Comparison of ENCODE assay signal across 21 cellular contexts in genomic region chr9:89144242-89144641, GRCh38. TPM values are rescaled to one million over a fixed set of nuclear protein-coding genes. Genes with fewer than 3 reads are reported as not detected.
DNase-seq lines count a peak whose midpoint lies in the region; ATAC-seq, FAIRE-seq and TF ChIP-seq lines count a peak whose summit lies in the region.
"Had no signal": no experiment of that assay in that cellular context is flagged by ENCODE, and none has a peak within 500 bp of the region (broad histone marks: within the 10 kb centered on the region; RNA-seq: fewer than 3 reads in every experiment).

No MANE protein-coding gene starts in this region.

- ATAC-seq in IMR-90 (ENCODE audit: low read depth): no peak
- peak; percentile 23 for ATAC-seq in left lung
- no peak for ATAC-seq in activated T-helper 17 cell treated with anti-CD3 and anti-CD28 coated beads, Interleukin-2, amount 50 U/mL, for 72 hours (replicated peaks)
- ATAC-seq: A549, HCT116 had no signal

- no peaks in the 10 kb centered on the region for H3K27me3 ChIP-seq in IMR-90 (ENCODE audit: control insufficient read depth, insufficient read depth, low read length)
- no peaks in the 10 kb centered on the region for H3K27me3 ChIP-seq in astrocyte (ENCODE audit: insufficient read depth, low read length)
- H3K27me3 ChIP-seq in left lung: no peaks in the 10 kb centered on the region
- H3K27me3 ChIP-seq in A673 (replicated peaks; ENCODE audit: insufficient read depth, low read depth, low read length, poor library complexity): no peaks in the 10 kb centered on the region

- TF ChIP-seq RAD21 in IMR-90 (IDR thresholded peaks at IDR 0.05; ENCODE audit: low read length): no peak

- 0 out of 2 replicates have a peak, but pooled peaks cover 3% of the 10 kb centered on the region for H3K9me1 ChIP-seq in IMR-90 (ENCODE audit: insufficient read depth, low read length)

- H4K8ac ChIP-seq in IMR-90 (ENCODE audit: low read depth in 2 of 2, low read length in 2 of 2): no peak overlapping the region

- no peak overlapping the region for H3K18ac ChIP-seq in IMR-90 (ENCODE audit: low read depth, low read length)

- peaks cover 4% of the 10 kb centered on the region for H3K36me3 Mint-ChIP-seq in astrocyte (ENCODE audit: low read depth, unreplicated experiment)
- H3K36me3 Mint-ChIP-seq in activated T-helper 17 cell treated with anti-CD3 and anti-CD28 coated beads, Interleukin-2, amount 50 U/mL, for 72 hours (ENCODE audit: low read depth): no peaks in the 10 kb centered on the region
- H3K36me3 Mint-ChIP-seq: CD4-positive, alpha-beta memory T cell had no signal

- H3K36me3 ChIP-seq in IMR-90 (ENCODE audit: control insufficient read depth, insufficient read depth, low read length) (no peaks in the 10 kb centered on the region), astrocyte (ENCODE audit: insufficient read depth, low read length) (no peaks in the 10 kb centered on the region), left lung (no peaks in the 10 kb centered on the region), A673 (ENCODE audit: insufficient read depth, low read length, poor library complexity, severe bottlenecking) (no peaks in the 10 kb centered on the region)

- H3K9ac ChIP-seq in IMR-90 (ENCODE audit: low read depth, low read length) (no peak overlapping the region), astrocyte (ENCODE audit: low read length) (no peak overlapping the region)
- H3K9ac ChIP-seq: GM23248 had no signal

- H4K5ac ChIP-seq in IMR-90 (ENCODE audit: low read depth, low read length): no peak overlapping the region

- no peaks in the 10 kb centered on the region for H3K9me3 Mint-ChIP-seq in astrocyte (ENCODE audit: unreplicated experiment)
- H3K9me3 Mint-ChIP-seq in activated T-helper 17 cell treated with anti-CD3 and anti-CD28 coated beads, Interleukin-2, amount 50 U/mL, for 72 hours: no peaks in the 10 kb centered on the region
- H3K9me3 Mint-ChIP-seq: H9 had no signal

- dilution Hi-C loops in IMR-90 (cut with HindIII; ENCODE audit: low sequenced_read_pairs, unreplicated experiment): no loop called here

- no peak overlapping the region for H3K14ac ChIP-seq in IMR-90 (replicated peaks; ENCODE audit: low read depth, low read length)

- TF ChIP-seq CTCF in IMR-90 (conservative IDR thresholded peaks at IDR 0.05; ENCODE audit: low read depth, low read length) (no peak), astrocyte (IDR thresholded peaks at IDR 0.05; ENCODE audit: insufficient read depth, low read depth, low read length) (no peak), left lung (IDR thresholded peaks at IDR 0.05) (no peak), A673 (conservative IDR thresholded peaks at IDR 0.05; ENCODE audit: low read depth, low read length) (no peak)

- H3K4me1 ChIP-seq in IMR-90 (ENCODE audit: control insufficient read depth, insufficient read depth, low read length): peaks cover 9% of the 10 kb centered on the region
- peaks cover 28% of the 10 kb centered on the region for H3K4me1 ChIP-seq in astrocyte (ENCODE audit: insufficient read depth, low read length)
- H3K4me1 ChIP-seq in left lung: peaks cover 0 to under 1% of the 10 kb centered on the region in 2 donors
- no peaks in the 10 kb centered on the region for H3K4me1 ChIP-seq in A673 (ENCODE audit: insufficient read depth, low read length, poor library complexity, severe bottlenecking)

- in situ Hi-C loops in IMR-90 (cut with MboI; ENCODE audit: low sequenced_read_pairs): no loop called here

- H4K91ac ChIP-seq in IMR-90 (ENCODE audit: insufficient read depth, low read depth, low read length): 0 out of 2 replicates have a peak overlapping the region, but pooled peaks have one; percentile 8

- H3K79me1 ChIP-seq in IMR-90 (ENCODE audit: low read depth in 1 of 2, low read length in 2 of 2): peaks cover 22 to 74% of the 10 kb centered on the region in 2 experiments

- H3K27ac ChIP-seq in IMR-90 (ENCODE audit: insufficient read depth, low read length) (no peak overlapping the region), astrocyte (ENCODE audit: low read depth, low read length) (no peak overlapping the region), left lung (no peak overlapping the region), A673 (ENCODE audit: low read depth, low read length, poor library complexity, severe bottlenecking) (no peak overlapping the region)
- H3K27ac ChIP-seq: A549, GM23248 had no signal

- no peak overlapping the region for H3K4me2 ChIP-seq in IMR-90 (ENCODE audit: low read depth, low read length)
- H3K4me2 ChIP-seq in astrocyte (ENCODE audit: low read length): no peak overlapping the region
- H3K4me2 ChIP-seq: A549 had no signal

- H3K4me3 ChIP-seq in IMR-90 (ENCODE audit: insufficient read depth, low read depth, low read length) (no peak overlapping the region), astrocyte (ENCODE audit: insufficient read depth, low read depth, low read length) (no peak overlapping the region), left lung (no peak overlapping the region), A673 (ENCODE audit: low read depth, low read length, poor library complexity, severe bottlenecking) (no peak overlapping the region)
- H3K4me3 ChIP-seq: A549, GM23248 had no signal

- intact Hi-C loops in IMR-90 (cut with micrococcal nuclease): no loop called here
- intact Hi-C loops in left lung (cut with DNase I): no loop called here
- intact Hi-C loops in A673 (cut with micrococcal nuclease; ENCODE audit: unreplicated experiment): no loop called here

- no peak for TF ChIP-seq POLR2A in IMR-90 (IDR thresholded peaks at IDR 0.05; ENCODE audit: low read depth, low read length)

- H4K20me1 ChIP-seq in IMR-90 (ENCODE audit: insufficient read depth, low read length) (no peaks in the 10 kb centered on the region), astrocyte (ENCODE audit: insufficient read depth, low read length) (no peaks in the 10 kb centered on the region)

- no peak overlapping the region for H3K56ac ChIP-seq in IMR-90 (ENCODE audit: extremely low read depth, insufficient read depth, low read length)

- no CpG with 5 or more reads among the region's 2 CpGs for WGBS in IMR-90 (ENCODE audit: extremely low coverage in 2 of 2, insufficient read length in 1 of 2), 2 experiments

- H3K4me1 Mint-ChIP-seq in astrocyte (ENCODE audit: low read depth, unreplicated experiment): peaks cover 8% of the 10 kb centered on the region
- H3K4me1 Mint-ChIP-seq in activated T-helper 17 cell treated with anti-CD3 and anti-CD28 coated beads, Interleukin-2, amount 50 U/mL, for 72 hours: no peaks in the 10 kb centered on the region
- H3K4me1 Mint-ChIP-seq: CD4-positive, alpha-beta memory T cell had no signal

- H3K27me3 Mint-ChIP-seq in astrocyte (ENCODE audit: low read depth, unreplicated experiment): no peaks in the 10 kb centered on the region
- peaks cover 4% of the 10 kb centered on the region for H3K27me3 Mint-ChIP-seq in activated T-helper 17 cell treated with anti-CD3 and anti-CD28 coated beads, Interleukin-2, amount 50 U/mL, for 72 hours

- peaks cover 88% of the 10 kb centered on the region for H3K79me2 ChIP-seq in astrocyte (ENCODE audit: insufficient read depth, low read length)

- no peak overlapping the region for H3K4me3 Mint-ChIP-seq in astrocyte (ENCODE audit: unreplicated experiment)
- H3K4me3 Mint-ChIP-seq in activated T-helper 17 cell treated with anti-CD3 and anti-CD28 coated beads, Interleukin-2, amount 50 U/mL, for 72 hours: no peak overlapping the region
- H3K4me3 Mint-ChIP-seq: CD4-positive, alpha-beta memory T cell; H9 had no signal

- no peak overlapping the region for H2BK20ac ChIP-seq in IMR-90 (ENCODE audit: low read depth, low read length)

- H2AK9ac ChIP-seq in IMR-90 (replicated peaks; ENCODE audit: low read depth, low read length, poor library complexity): no peak overlapping the region

- H3K27ac Mint-ChIP-seq in astrocyte (ENCODE audit: unreplicated experiment): no peak overlapping the region
- no peak overlapping the region for H3K27ac Mint-ChIP-seq in activated T-helper 17 cell treated with anti-CD3 and anti-CD28 coated beads, Interleukin-2, amount 50 U/mL, for 72 hours

- H3K23ac ChIP-seq in IMR-90 (ENCODE audit: low read depth, low read length): no peak overlapping the region

- POLR2A ChIA-PET in IMR-90 (lab: Charles Lee; ENCODE audit: unreplicated experiment): no interaction called here
- POLR2A ChIA-PET in A673 (lab: Charles Lee; ENCODE audit: low non-redundant PET): no interaction called here

- H2AFZ ChIP-seq in IMR-90 (replicated peaks; ENCODE audit: low read length, poor library complexity) (no peak overlapping the region), astrocyte (ENCODE audit: low read depth, low read length) (no peak overlapping the region)
- H2AFZ ChIP-seq: GM23248 had no signal

- DNase-seq in IMR-90 (no peak), astrocyte (ENCODE audit: low read depth) (peak; percentile 16), iPS DF 19.7 (ENCODE audit: low read depth, low spot score) (peak; percentile 7), left lung (no peak), cerebellar nuclear complex (lab: John Stamatoyannopoulos, UW) (no peak), A673 (ENCODE audit: low spot score) (no peak)
- DNase-seq in activated naive CD4-positive, alpha-beta T cell (lab: John Stamatoyannopoulos, UW): no peak
- DNase-seq: 8988T; C1 segment of cervical spinal cord; Calu3; CD4-positive, alpha-beta memory T cell; COR-L47; DMS153; DND-41; GM23248; H9 had no signal

- BruUV-seq in IMR-90 (replicated peaks; lab: Mats Ljungman, UMichigan) (no TSS peak), A673 (replicated peaks; lab: Mats Ljungman, UMichigan) (no TSS peak)

- H3K4ac ChIP-seq in IMR-90 (ENCODE audit: low read depth, low read length): no peak overlapping the region

- H3K9me3 ChIP-seq in IMR-90 (ENCODE audit: control insufficient read depth, insufficient read depth, low read length) (no peaks in the 10 kb centered on the region), astrocyte (ENCODE audit: insufficient read depth, low read depth, low read length) (no peaks in the 10 kb centered on the region), left lung (no peaks in the 10 kb centered on the region), A673 (ENCODE audit: low read depth, low read length, poor library complexity, severe bottlenecking) (peaks cover 3% of the 10 kb centered on the region)
- H3K9me3 ChIP-seq: A549 had no signal

- CTCF ChIA-PET in IMR-90 (lab: Yijun Ruan, JAX): no interaction called here
- CTCF ChIA-PET in A673 (lab: Charles Lee): no interaction called here

- no peak overlapping the region for H2AK5ac ChIP-seq in IMR-90 (ENCODE audit: low read depth, low read length)

- no peak overlapping the region for H2BK5ac ChIP-seq in IMR-90 (ENCODE audit: low read depth, low read length, poor library complexity, severe bottlenecking)

- no peak for FAIRE-seq in astrocyte (lab: Jason Lieb, UNC)
- FAIRE-seq: A549, G401.6, GM12892 had no signal

- H2BK120ac ChIP-seq in IMR-90 (ENCODE audit: low read depth, low read length): no peak overlapping the region

- H2BK15ac ChIP-seq in IMR-90 (ENCODE audit: low read depth, low read length): peak overlapping the region; percentile 10; the same call in 1 of the 3 replicates

RNA-seq across cellular contexts. Expression of gene SHC3, which starts 34.4 kb away (rescaled TPM):
- 13.3 and 13.9 TPM in 2 replicates for total RNA-seq in IMR-90 (2012; rRNA removed)
- polyA plus RNA-seq in IMR-90 (2012; rRNA removed): 4.5 and 5.9 TPM in 2 replicates
- polyA plus RNA-seq in IMR-90 (2012; cell fraction: cytosol; rRNA removed): 2.0 and 2.7 TPM in 2 replicates
- polyA plus RNA-seq in IMR-90 (2012; cell fraction: nucleus; rRNA removed; ENCODE audit: low replicate concordance): 7.7 and 10.1 TPM in 2 replicates
- total RNA-seq in astrocyte: 3.1 and 4.6 TPM in 2 replicates
- 10 to 100 TPM; 12.7 to 19.2 TPM for total RNA-seq in left lung
- total RNA-seq in activated T-helper 17 cell treated with anti-CD3 and anti-CD28 coated beads, Interleukin-2, amount 50 U/mL, for 72 hours: not detected
- 5.5 and 6.6 TPM in 2 replicates for total RNA-seq in A673 (2021)
- polyA plus RNA-seq: CD4-positive, alpha-beta memory T cell had no signal

Comparison
In these comparisons a context has a peak if more than half of its experiments do, and no peak if none do; other contexts are left out.
1. DNase-seq: peak in astrocyte (single experiment) and iPS DF 19.7 (single experiment); none in IMR-90 (single experiment), left lung (0 of 2), cerebellar nuclear complex (0 of 2), activated naive CD4-positive, alpha-beta T cell (0 of 4) and A673 (single experiment).